2 cellular contexts compared by ENCODE assay signal in genomic region chr7:131602994-131603372, GRCh38.
A peak's percentile ranks its signal among the peaks of the same experiment; 100 is the strongest.
TF ChIP-seq lines count a peak whose summit lies in the region.

No MANE protein-coding gene starts in this region.

TF ChIP-seq in SK-N-SH, 30 proteins besides CTCF, POLR2A, EP300 and RAD21:
- TF ChIP-seq YY1 (IDR thresholded peaks at IDR 0.05; ENCODE audit: low read depth), result no peak
- TF ChIP-seq NFIC (IDR thresholded peaks at IDR 0.05; ENCODE audit: borderline replicate concordance), result no peak; the same call in 1 of the 2 replicates
- TF ChIP-seq GATA2 (CRISPR knock-in tag; IDR thresholded peaks at IDR 0.05), result peak; percentile 46; the same call in 1 of the 2 replicates
- TF ChIP-seq SIN3A (IDR thresholded peaks at IDR 0.05; ENCODE audit: borderline replicate concordance, low read depth, low read length), result no peak
- no peak for TF ChIP-seq ELF1 (IDR thresholded peaks at IDR 0.05)
- no peak for TF ChIP-seq USF2 (IDR thresholded peaks at IDR 0.05; ENCODE audit: borderline replicate concordance, low read depth, low read length)

TF ChIP-seq in SK-N-SH treated with all-trans-retinoic acid at 6 μM for 48 hours, 23 proteins besides CTCF, POLR2A, EP300 and RAD21:
- TF ChIP-seq OSR1 (CRISPR knock-in tag; IDR thresholded peaks at IDR 0.05), result no peak
- no peak for TF ChIP-seq ZNF70 (CRISPR knock-in tag; IDR thresholded peaks at IDR 0.05)
- no peak for TF ChIP-seq PPARA (CRISPR knock-in tag; IDR thresholded peaks at IDR 0.05; ENCODE audit: borderline replicate concordance)
- no peak for TF ChIP-seq PATZ1 (CRISPR knock-in tag; IDR thresholded peaks at IDR 0.05; ENCODE audit: borderline replicate concordance)
- no peak for TF ChIP-seq BACH2 (CRISPR knock-in tag; IDR thresholded peaks at IDR 0.05; ENCODE audit: borderline replicate concordance)
- no peak for TF ChIP-seq ZNF8 (CRISPR knock-in tag; IDR thresholded peaks at IDR 0.05)
- TF ChIP-seq POU6F1 (CRISPR knock-in tag; IDR thresholded peaks at IDR 0.05; ENCODE audit: borderline replicate concordance, low read depth), result no peak
- TF ChIP-seq ZC3H10 (CRISPR knock-in tag; IDR thresholded peaks at IDR 0.05), result no peak
- TF ChIP-seq ARNTL (CRISPR knock-in tag; IDR thresholded peaks at IDR 0.05; ENCODE audit: borderline replicate concordance, low read depth), result no peak
